8 cellular contexts compared by ENCODE assay signal in genomic region chr1:21289700-21290545, GRCh38. TPM values are rescaled to one million over a fixed set of nuclear protein-coding genes. Genes with fewer than 3 reads are reported as not detected.
DNase-seq lines count a peak whose midpoint lies in the region; ATAC-seq and TF ChIP-seq lines count a peak whose summit lies in the region.

ECE1 (minus strand) TSS chr1:21290463; CDS start chr1:21290414, 49 bp downstream.

- H3K4me1 ChIP-seq in CD8-positive, alpha-beta T cell (ENCODE audit: insufficient read depth, low read length), result peaks cover 54% of the 10 kb centered on the region
- peaks cover 0 to 64% (median 44%) of the 10 kb centered on the region in 5 donors for H3K4me1 ChIP-seq in subcutaneous abdominal adipose tissue (ENCODE audit: control insufficient read depth in 5 of 5, insufficient read depth in 5 of 5, low read length in 5 of 5)

- no peaks in the 10 kb centered on the region for H3K9me3 Mint-ChIP-seq in CD8-positive, alpha-beta T cell
- H3K9me3 Mint-ChIP-seq in effector memory CD8-positive, alpha-beta T cell, result no peaks in the 10 kb centered on the region
- no peaks in the 10 kb centered on the region for H3K9me3 Mint-ChIP-seq in mesothelial cell of epicardium

- intact Hi-C loops in CD8-positive, alpha-beta T cell (cut with DNase I, micrococcal nuclease), result loop anchor here (1.0 to 5.0 kb wide), 2 partner anchors 35 to 783 kb away; partner anchors contain the start of gene MUL1 (in 1 of the 2)

- H3K9ac ChIP-seq in subcutaneous abdominal adipose tissue (ENCODE audit: low read length in 5 of 5), result peak within 1 kb of the TSS; percentile 48 to 65 (median 60)

- H3K4me3 Mint-ChIP-seq in CD8-positive, alpha-beta T cell, result peak within 1 kb of the TSS; percentile 93
- H3K4me3 Mint-ChIP-seq in effector memory CD8-positive, alpha-beta T cell, result peak within 1 kb of the TSS; percentile 91 to 93
- peak within 1 kb of the TSS; percentile 77 for H3K4me3 Mint-ChIP-seq in mesothelial cell of epicardium

- H3K27me3 ChIP-seq in CD8-positive, alpha-beta T cell (ENCODE audit: insufficient read depth, low read length), result no peaks in the 10 kb centered on the region
- H3K27me3 ChIP-seq in subcutaneous abdominal adipose tissue (ENCODE audit: control insufficient read depth in 5 of 5, insufficient read depth in 4 of 5, low read length in 5 of 5), result no peaks in the 10 kb centered on the region

- CTCF ChIA-PET in CD8-positive, alpha-beta T cell (lab: Charles Lee), result interaction anchor here (3.7 to 5.2 kb wide), 3 partner anchors 19 to 78 kb away, joined by 24 to 34 read pairs (median 33); no protein-coding TSS in a partner anchor

- POLR2A ChIA-PET in CD8-positive, alpha-beta T cell (lab: Charles Lee), result interaction anchor here (0.6 to 1.4 kb wide), 3 partner anchors 20 to 48 kb away, joined by 3 to 4 read pairs (median 3); no protein-coding TSS in a partner anchor

- peak within 1 kb of the TSS; percentile 80 for H3K4me3 ChIP-seq in CD8-positive, alpha-beta T cell (ENCODE audit: low read depth, low read length)
- peak within 1 kb of the TSS; percentile 61 to 76 (median 74) for H3K4me3 ChIP-seq in subcutaneous abdominal adipose tissue (ENCODE audit: low read depth in 1 of 5, low read length in 5 of 5)

- DNase-seq in CD8-positive, alpha-beta T cell, result peak in 5 of 7 experiments; percentile 40 to 74 (median 55)
- DNase-seq in LoVo (ENCODE audit: low spot score), result peak; percentile 9
- DNase-seq in activated CD4-positive, alpha-beta T cell treated with anti-CD3 and anti-CD28 coated beads, Interleukin-2, amount 50 U/mL, for 4 hours, result peak; percentile 30 to 33
- peak; percentile 9 to 23 (median 17) for DNase-seq in effector memory CD8-positive, alpha-beta T cell
- peak; percentile 45 to 68 for DNase-seq in mesothelial cell of epicardium (ENCODE audit: low spot score in 2 of 2, unreplicated experiment in 2 of 2)
- DNase-seq in NCI-H2196 (lab: John Stamatoyannopoulos, UW; ENCODE audit: unreplicated experiment), result no peak

- H3K36me3 ChIP-seq in CD8-positive, alpha-beta T cell (ENCODE audit: insufficient read depth, low read length), result no peaks in the 10 kb centered on the region
- H3K36me3 ChIP-seq in subcutaneous abdominal adipose tissue (ENCODE audit: control insufficient read depth in 5 of 5, insufficient read depth in 5 of 5, low read length in 5 of 5), result peaks cover 0 to 5% (median 0%) of the 10 kb centered on the region in 5 donors

- H3K4me1 Mint-ChIP-seq in CD8-positive, alpha-beta T cell (ENCODE audit: low read depth), result peaks cover 58% of the 10 kb centered on the region
- H3K4me1 Mint-ChIP-seq in effector memory CD8-positive, alpha-beta T cell (ENCODE audit: low read depth in 2 of 2), result peaks cover 54% of the 10 kb centered on the region in 2 donors
- peaks cover 14% of the 10 kb centered on the region for H3K4me1 Mint-ChIP-seq in mesothelial cell of epicardium

- H3K27ac Mint-ChIP-seq in CD8-positive, alpha-beta T cell, result peak within 1 kb of the TSS; percentile 98
- peak within 1 kb of the TSS; percentile 98 to 99 for H3K27ac Mint-ChIP-seq in effector memory CD8-positive, alpha-beta T cell
- peak within 1 kb of the TSS; percentile 43 for H3K27ac Mint-ChIP-seq in mesothelial cell of epicardium

- ATAC-seq in CD8-positive, alpha-beta T cell, result no peak
- ATAC-seq in effector memory CD8-positive, alpha-beta T cell (replicated peaks), result no peak
- no peak for ATAC-seq in HG03139 (IDR thresholded peaks at IDR 0.05; ENCODE audit: unreplicated experiment)

- peak within 1 kb of the TSS; percentile 60 for H3K27ac ChIP-seq in CD8-positive, alpha-beta T cell (ENCODE audit: low read depth, low read length)
- peak within 1 kb of the TSS; percentile 72 for H3K27ac ChIP-seq in subcutaneous abdominal adipose tissue (ENCODE audit: low read depth, low read length)

- peaks cover 14% of the 10 kb centered on the region for H3K36me3 Mint-ChIP-seq in CD8-positive, alpha-beta T cell
- peaks cover 43% of the 10 kb centered on the region for H3K36me3 Mint-ChIP-seq in effector memory CD8-positive, alpha-beta T cell (ENCODE audit: insufficient read depth)
- H3K36me3 Mint-ChIP-seq in mesothelial cell of epicardium, result no peaks in the 10 kb centered on the region

- no peaks in the 10 kb centered on the region for H3K27me3 Mint-ChIP-seq in CD8-positive, alpha-beta T cell (ENCODE audit: low read depth)
- no peaks in the 10 kb centered on the region for H3K27me3 Mint-ChIP-seq in effector memory CD8-positive, alpha-beta T cell
- no peaks in the 10 kb centered on the region for H3K27me3 Mint-ChIP-seq in mesothelial cell of epicardium (ENCODE audit: low read depth)

- no peak for TF ChIP-seq CTCF in CD8-positive, alpha-beta T cell (IDR thresholded peaks at IDR 0.05)
- TF ChIP-seq CTCF in mesothelial cell of epicardium (IDR thresholded peaks at IDR 0.05; ENCODE audit: unreplicated experiment), result no peak

- H3K9me3 ChIP-seq in CD8-positive, alpha-beta T cell (ENCODE audit: low read length), result no peaks in the 10 kb centered on the region
- H3K9me3 ChIP-seq in subcutaneous abdominal adipose tissue (ENCODE audit: control insufficient read depth in 5 of 5, low read length in 5 of 5), result no peaks in the 10 kb centered on the region

RNA-seq across cellular contexts. Expression of gene ECE1, which starts in this region (rescaled TPM):
- 10 to 100 TPM; 55.0 to 56.0 TPM for total RNA-seq in CD8-positive, alpha-beta T cell
- 39.3 to 41.8 TPM (median 41.1 TPM) in 3 replicates for total RNA-seq in mesothelial cell of epicardium

Comparison
In these comparisons a context has a peak if more than half of its experiments do, and no peak if none do; other contexts are left out.
1. H3K27ac Mint-ChIP-seq: peak in every context shown above with its lines; median percentile 98 in effector memory CD8-positive, alpha-beta T cell; 98 in CD8-positive, alpha-beta T cell; 43 in mesothelial cell of epicardium.